In genomic region chr7:114026486-114027089, GRCh38 we compare ENCODE assay signal across 8 cellular contexts.
DNase-seq lines count a peak whose midpoint lies in the region; ATAC-seq and TF ChIP-seq lines count a peak whose summit lies in the region.

No MANE protein-coding gene starts in this region.

- H3K36me3 ChIP-seq in kidney epithelial cell (ENCODE audit: control insufficient read depth, insufficient read depth, low read length), result no peaks in the 10 kb centered on the region
- H3K36me3 ChIP-seq in vagina, result no peaks in the 10 kb centered on the region
- no peaks in the 10 kb centered on the region for H3K36me3 ChIP-seq in MG63

- DNase-seq in DMS153 (lab: John Stamatoyannopoulos, UW) (peak; percentile 55), NCI-H446 (lab: John Stamatoyannopoulos, UW) (peak; percentile 39 to 80), astrocyte of the spinal cord (ENCODE audit: low read depth, low spot score) (peak; percentile 60), kidney epithelial cell (ENCODE audit: low read depth) (no peak), vagina (ENCODE audit: extremely low spot score in 2 of 2) (no peak), MG63 (no peak)

- intact Hi-C loops in vagina (cut with DNase I), result no loop called here

- no peak for TF ChIP-seq POLR2A in vagina (IDR thresholded peaks at IDR 0.05)

- H3K9me3 ChIP-seq in vagina (no peaks in the 10 kb centered on the region), MG63 (no peaks in the 10 kb centered on the region)

- H3K27ac ChIP-seq in vagina, result no peak overlapping the region

- peak; percentile 46 for TF ChIP-seq CTCF in astrocyte of the spinal cord (IDR thresholded peaks at IDR 0.05; ENCODE audit: low read depth, low read length)
- TF ChIP-seq CTCF in kidney epithelial cell (IDR thresholded peaks at IDR 0.05; ENCODE audit: insufficient read depth, low read length, poor library complexity, severe bottlenecking), result peak; percentile 45
- peak in 2 of 3 experiments; percentile 47 to 62 for TF ChIP-seq CTCF in vagina (IDR thresholded peaks at IDR 0.05)

- no peaks in the 10 kb centered on the region for H3K27me3 ChIP-seq in kidney epithelial cell (ENCODE audit: control insufficient read depth, insufficient read depth, low read length)
- H3K27me3 ChIP-seq in vagina, result no peaks in the 10 kb centered on the region
- no peaks in the 10 kb centered on the region for H3K27me3 ChIP-seq in MG63

- H3K4me1 ChIP-seq in vagina, result no peaks in the 10 kb centered on the region

- H3K4me3 ChIP-seq in astrocyte of the spinal cord (ENCODE audit: low read depth, low read length) (no peak overlapping the region), kidney epithelial cell (ENCODE audit: low read depth, low read length) (no peak overlapping the region), vagina (no peak overlapping the region), MG63 (no peak overlapping the region)

- ATAC-seq in GM19438 (IDR thresholded peaks at IDR 0.05; ENCODE audit: low read depth, unreplicated experiment) (peak; percentile 92), HG03442 (IDR thresholded peaks at IDR 0.05; ENCODE audit: unreplicated experiment) (peak; percentile 79)

- in situ Hi-C loops in astrocyte of the spinal cord (cut with HindIII; ENCODE audit: low sequenced_read_pairs), result no loop called here

Comparison
In these comparisons a context has a peak if more than half of its experiments do, and no peak if none do; other contexts are left out.
1. DNase-seq: peak in DMS153 (single experiment), NCI-H446 (2 of 2) and astrocyte of the spinal cord (single experiment); none in kidney epithelial cell (single experiment), vagina (0 of 2) and MG63 (single experiment).
2. Peak in every context shown above with its lines, with median percentiles within 50 percentile points of each other: CTCF ChIP-seq.